1 cellular context compared by ENCODE assay signal in the genomic region with DNA sequence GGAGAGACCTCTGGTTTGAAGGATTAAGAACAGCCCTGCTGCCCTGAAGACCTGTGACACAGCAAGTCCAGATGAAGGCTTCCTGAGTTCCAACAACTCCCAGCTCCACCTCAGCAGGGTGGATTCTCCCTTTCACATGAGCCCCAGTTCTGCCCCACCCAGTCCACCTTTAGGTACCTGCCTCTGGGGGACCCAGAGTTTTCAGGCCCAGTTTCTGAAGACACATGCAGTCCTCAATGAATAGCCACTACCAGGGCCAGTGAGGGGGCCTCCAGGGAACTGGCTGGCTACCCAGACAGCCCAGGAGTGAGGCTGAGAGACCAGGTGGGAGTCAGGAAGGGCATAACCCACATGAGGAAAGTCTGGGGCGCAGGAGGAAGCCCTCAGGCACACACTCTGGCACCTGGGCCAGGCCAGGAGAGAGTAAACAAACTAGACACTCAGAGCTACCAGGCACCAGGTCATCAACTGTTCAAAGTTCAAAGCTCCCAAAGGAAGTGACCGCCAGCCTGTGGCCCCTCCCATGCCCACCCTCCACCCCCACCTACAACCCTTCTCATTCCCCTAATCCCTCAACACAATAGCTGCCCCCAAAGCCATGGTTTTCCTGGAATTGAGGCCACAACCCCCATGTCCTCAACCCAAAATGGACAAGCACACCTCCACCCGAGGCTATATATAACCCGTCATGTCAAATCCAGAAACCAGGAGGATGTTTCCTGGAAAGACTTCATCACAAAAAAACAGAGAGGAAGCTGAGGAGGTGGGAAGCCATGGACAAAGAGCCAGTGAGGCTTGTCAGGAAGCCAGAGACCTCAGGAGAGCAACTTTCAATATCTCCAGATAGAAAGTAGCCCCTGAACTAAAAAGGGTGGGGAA.
TF ChIP-seq lines count a peak whose summit lies in the region.

No MANE protein-coding gene starts in this region.

TF ChIP-seq in WTC11, 78 proteins besides CTCF, POLR2A, EP300 and RAD21 (continued from another document):
- TF ChIP-seq, protein P1, sequence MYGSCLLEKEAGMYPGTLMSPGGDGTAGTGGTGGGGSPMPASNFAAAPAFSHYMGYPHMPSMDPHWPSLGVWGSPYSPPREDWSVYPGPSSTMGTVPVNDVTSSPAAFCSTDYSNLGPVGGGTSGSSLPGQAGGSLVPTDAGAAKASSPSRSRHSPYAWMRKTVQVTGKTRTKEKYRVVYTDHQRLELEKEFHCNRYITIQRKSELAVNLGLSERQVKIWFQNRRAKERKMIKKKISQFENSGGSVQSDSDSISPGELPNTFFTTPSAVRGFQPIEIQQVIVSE (CRISPR knock-in tag; IDR thresholded peaks at IDR 0.05; ENCODE audit: borderline replicate concordance), result no peak
